In genomic region chr2:221229097-221229496, GRCh38 we compare ENCODE assay signal across 15 cellular contexts.
DNase-seq lines count a peak whose midpoint lies in the region; ATAC-seq and TF ChIP-seq lines count a peak whose summit lies in the region.
"Had no signal": no experiment of that assay in that cellular context is flagged by ENCODE, and none has a peak within 500 bp of the region (broad histone marks: within the 10 kb centered on the region; RNA-seq: fewer than 3 reads in every experiment).

No MANE protein-coding gene starts in this region.

- TF ChIP-seq POLR2A in heart left ventricle (IDR thresholded peaks at IDR 0.05) = no peak
- no peak for TF ChIP-seq POLR2A in gastrocnemius medialis (IDR thresholded peaks at IDR 0.05)
- TF ChIP-seq POLR2A in uterus (IDR thresholded peaks at IDR 0.05) = no peak

- in situ Hi-C loops in gastrocnemius medialis (cut with MboI; ENCODE audit: low sequenced_read_pairs in 4 of 4) = no loop called here

- intact Hi-C loops in heart left ventricle (cut with DNase I) = loop anchor here in 5 of 10 donors (2.0 to 10.0 kb wide), 5 partner anchors 124 to 544 kb away; partner anchors contain the start of gene EPHA4 (in 2 of the 5)
- intact Hi-C loops in left ventricle myocardium superior (cut with micrococcal nuclease) = no loop called here
- intact Hi-C loops in gastrocnemius medialis (cut with DNase I; ENCODE audit: low total_unique reads) = no loop called here
- intact Hi-C loops in uterus (cut with DNase I; ENCODE audit: low total_unique reads) = no loop called here

- peak overlapping the region in 11 of 12 donors; percentile 4 to 75 (median 45) for H3K27ac ChIP-seq in heart left ventricle
- H3K27ac ChIP-seq in coronary artery = peak overlapping the region; percentile 42 to 73
- peak overlapping the region; percentile 27 to 61 (median 55) for H3K27ac ChIP-seq in gastrocnemius medialis
- peak overlapping the region; percentile 17 to 57 for H3K27ac ChIP-seq in uterus
- H3K27ac ChIP-seq: 22Rv1, GM23248 had no signal

- TF ChIP-seq CTCF in heart left ventricle (IDR thresholded peaks at IDR 0.05) (no peak), coronary artery (IDR thresholded peaks at IDR 0.05) (no peak), gastrocnemius medialis (IDR thresholded peaks at IDR 0.05 in 4 of 5, conservative IDR thresholded peaks at IDR 0.05 in 1 of 5) (no peak), uterus (IDR thresholded peaks at IDR 0.05) (no peak)

- H3K9me3 ChIP-seq in heart left ventricle = peaks cover 0 to 10% (median 0%) of the 10 kb centered on the region in 12 donors
- H3K9me3 ChIP-seq in gastrocnemius medialis = no peaks in the 10 kb centered on the region
- no peaks in the 10 kb centered on the region for H3K9me3 ChIP-seq in uterus

- H3K27me3 ChIP-seq in heart left ventricle = no peaks in the 10 kb centered on the region
- no peaks in the 10 kb centered on the region for H3K27me3 ChIP-seq in gastrocnemius medialis
- H3K27me3 ChIP-seq in uterus = no peaks in the 10 kb centered on the region

- no peak overlapping the region for H3K4me3 ChIP-seq in heart left ventricle
- H3K4me3 ChIP-seq in coronary artery = no peak overlapping the region
- H3K4me3 ChIP-seq in gastrocnemius medialis = no peak overlapping the region
- H3K4me3 ChIP-seq in uterus = no peak overlapping the region
- H3K4me3 ChIP-seq: GM23248 had no signal

- peak in 2 of 4 donors; percentile 18 to 66 for ATAC-seq in heart left ventricle
- ATAC-seq in left ventricle myocardium superior = no peak
- ATAC-seq in gastrocnemius medialis = no peak
- ATAC-seq: CD8-positive, alpha-beta T cell; HCT116 had no signal

- no peaks in the 10 kb centered on the region for H3K36me3 ChIP-seq in heart left ventricle
- H3K36me3 ChIP-seq in gastrocnemius medialis = no peaks in the 10 kb centered on the region
- no peaks in the 10 kb centered on the region for H3K36me3 ChIP-seq in uterus

- H3K4me1 ChIP-seq in heart left ventricle = peaks cover 0 to 24% (median 5%) of the 10 kb centered on the region in 12 donors
- H3K4me1 ChIP-seq in gastrocnemius medialis = peaks cover 9 to 26% of the 10 kb centered on the region in 2 donors
- no peaks in the 10 kb centered on the region for H3K4me1 ChIP-seq in uterus

- no peak for DNase-seq in heart left ventricle
- DNase-seq in left ventricle myocardium superior = no peak
- DNase-seq in coronary artery (ENCODE audit: low spot score) = no peak
- no peak for DNase-seq in gastrocnemius medialis
- DNase-seq in uterus = no peak
- no peak for DNase-seq in NOMO-1 treated with dmso at 0.1 percent for 144 hours (lab: John Stamatoyannopoulos, UW; ENCODE audit: unreplicated experiment)
- no peak for DNase-seq in NCI-H1417 (lab: John Stamatoyannopoulos, UW)
- DNase-seq: CD8-positive, alpha-beta T cell; COR-L47; DMS153; DMS79 treated with DMSO at 0.1 percent for 48 hours; EL; GM23248 had no signal
